In the genomic region with DNA sequence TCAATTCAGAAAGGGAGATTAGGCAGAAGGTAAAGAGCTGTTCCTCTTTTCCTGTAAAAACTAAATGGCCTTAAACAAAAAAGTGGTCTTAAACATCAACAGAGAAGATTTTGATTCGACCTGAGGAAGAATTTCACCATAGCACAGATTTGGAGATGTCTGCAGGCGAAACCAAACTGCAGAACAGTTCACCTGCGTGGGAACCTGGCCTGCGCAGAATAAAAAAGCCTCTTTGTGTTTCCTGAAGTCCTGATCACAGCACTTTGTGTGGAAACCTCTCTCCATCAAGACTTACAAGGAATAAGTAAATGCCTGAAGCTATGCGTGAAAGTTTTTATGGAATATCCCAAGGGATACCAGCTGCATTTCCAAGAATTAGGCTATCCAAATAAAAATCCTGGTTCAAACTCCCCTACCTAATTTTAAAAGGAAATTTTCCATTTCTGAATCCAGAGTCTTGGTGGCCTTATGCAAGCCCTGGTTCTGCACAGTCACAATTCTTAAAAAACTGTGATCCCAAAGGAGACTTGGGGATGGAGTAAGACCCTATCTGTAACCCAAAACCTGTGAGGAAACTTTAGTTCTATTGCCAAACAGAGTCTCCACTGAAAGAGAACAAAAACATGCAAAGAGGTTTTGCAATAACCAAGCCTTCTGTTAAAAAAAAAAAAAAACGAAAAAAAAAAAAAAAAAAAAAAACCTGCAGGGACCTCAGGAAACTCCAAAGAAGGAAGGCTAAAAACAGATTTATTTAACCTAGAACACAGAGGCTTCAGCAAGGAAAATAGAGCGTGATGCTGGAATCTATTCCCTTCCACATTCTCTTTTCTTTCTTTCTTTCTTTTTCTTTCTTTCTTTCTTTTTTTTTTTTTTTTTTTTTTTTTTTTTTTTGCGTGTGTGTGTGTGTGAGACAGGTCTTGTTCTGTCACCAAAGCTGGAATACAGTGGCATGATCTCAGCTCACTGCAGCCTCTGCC, we compare ENCODE assay signal across 1 cellular context.
TF ChIP-seq lines count a peak whose summit lies in the region.

No MANE protein-coding gene starts in this region.

TF ChIP-seq in GM23338, 12 proteins besides CTCF, POLR2A, EP300 and RAD21 (continued from another document):
- TF ChIP-seq ETS1 (IDR thresholded peaks at IDR 0.05) (no peak), JUNB (IDR thresholded peaks at IDR 0.05; ENCODE audit: unreplicated experiment) (no peak), CREB1 (CRISPR knock-in tag; IDR thresholded peaks at IDR 0.05; ENCODE audit: low read depth) (no peak), EZH2phosphoT487 (IDR thresholded peaks at IDR 0.05; ENCODE audit: unreplicated experiment) (no peak), POLR2AphosphoS5 (IDR thresholded peaks at IDR 0.05; ENCODE audit: low read depth) (no peak), STAT1 (IDR thresholded peaks at IDR 0.05; ENCODE audit: unreplicated experiment) (no peak)
- TF ChIP-seq, protein P1, sequence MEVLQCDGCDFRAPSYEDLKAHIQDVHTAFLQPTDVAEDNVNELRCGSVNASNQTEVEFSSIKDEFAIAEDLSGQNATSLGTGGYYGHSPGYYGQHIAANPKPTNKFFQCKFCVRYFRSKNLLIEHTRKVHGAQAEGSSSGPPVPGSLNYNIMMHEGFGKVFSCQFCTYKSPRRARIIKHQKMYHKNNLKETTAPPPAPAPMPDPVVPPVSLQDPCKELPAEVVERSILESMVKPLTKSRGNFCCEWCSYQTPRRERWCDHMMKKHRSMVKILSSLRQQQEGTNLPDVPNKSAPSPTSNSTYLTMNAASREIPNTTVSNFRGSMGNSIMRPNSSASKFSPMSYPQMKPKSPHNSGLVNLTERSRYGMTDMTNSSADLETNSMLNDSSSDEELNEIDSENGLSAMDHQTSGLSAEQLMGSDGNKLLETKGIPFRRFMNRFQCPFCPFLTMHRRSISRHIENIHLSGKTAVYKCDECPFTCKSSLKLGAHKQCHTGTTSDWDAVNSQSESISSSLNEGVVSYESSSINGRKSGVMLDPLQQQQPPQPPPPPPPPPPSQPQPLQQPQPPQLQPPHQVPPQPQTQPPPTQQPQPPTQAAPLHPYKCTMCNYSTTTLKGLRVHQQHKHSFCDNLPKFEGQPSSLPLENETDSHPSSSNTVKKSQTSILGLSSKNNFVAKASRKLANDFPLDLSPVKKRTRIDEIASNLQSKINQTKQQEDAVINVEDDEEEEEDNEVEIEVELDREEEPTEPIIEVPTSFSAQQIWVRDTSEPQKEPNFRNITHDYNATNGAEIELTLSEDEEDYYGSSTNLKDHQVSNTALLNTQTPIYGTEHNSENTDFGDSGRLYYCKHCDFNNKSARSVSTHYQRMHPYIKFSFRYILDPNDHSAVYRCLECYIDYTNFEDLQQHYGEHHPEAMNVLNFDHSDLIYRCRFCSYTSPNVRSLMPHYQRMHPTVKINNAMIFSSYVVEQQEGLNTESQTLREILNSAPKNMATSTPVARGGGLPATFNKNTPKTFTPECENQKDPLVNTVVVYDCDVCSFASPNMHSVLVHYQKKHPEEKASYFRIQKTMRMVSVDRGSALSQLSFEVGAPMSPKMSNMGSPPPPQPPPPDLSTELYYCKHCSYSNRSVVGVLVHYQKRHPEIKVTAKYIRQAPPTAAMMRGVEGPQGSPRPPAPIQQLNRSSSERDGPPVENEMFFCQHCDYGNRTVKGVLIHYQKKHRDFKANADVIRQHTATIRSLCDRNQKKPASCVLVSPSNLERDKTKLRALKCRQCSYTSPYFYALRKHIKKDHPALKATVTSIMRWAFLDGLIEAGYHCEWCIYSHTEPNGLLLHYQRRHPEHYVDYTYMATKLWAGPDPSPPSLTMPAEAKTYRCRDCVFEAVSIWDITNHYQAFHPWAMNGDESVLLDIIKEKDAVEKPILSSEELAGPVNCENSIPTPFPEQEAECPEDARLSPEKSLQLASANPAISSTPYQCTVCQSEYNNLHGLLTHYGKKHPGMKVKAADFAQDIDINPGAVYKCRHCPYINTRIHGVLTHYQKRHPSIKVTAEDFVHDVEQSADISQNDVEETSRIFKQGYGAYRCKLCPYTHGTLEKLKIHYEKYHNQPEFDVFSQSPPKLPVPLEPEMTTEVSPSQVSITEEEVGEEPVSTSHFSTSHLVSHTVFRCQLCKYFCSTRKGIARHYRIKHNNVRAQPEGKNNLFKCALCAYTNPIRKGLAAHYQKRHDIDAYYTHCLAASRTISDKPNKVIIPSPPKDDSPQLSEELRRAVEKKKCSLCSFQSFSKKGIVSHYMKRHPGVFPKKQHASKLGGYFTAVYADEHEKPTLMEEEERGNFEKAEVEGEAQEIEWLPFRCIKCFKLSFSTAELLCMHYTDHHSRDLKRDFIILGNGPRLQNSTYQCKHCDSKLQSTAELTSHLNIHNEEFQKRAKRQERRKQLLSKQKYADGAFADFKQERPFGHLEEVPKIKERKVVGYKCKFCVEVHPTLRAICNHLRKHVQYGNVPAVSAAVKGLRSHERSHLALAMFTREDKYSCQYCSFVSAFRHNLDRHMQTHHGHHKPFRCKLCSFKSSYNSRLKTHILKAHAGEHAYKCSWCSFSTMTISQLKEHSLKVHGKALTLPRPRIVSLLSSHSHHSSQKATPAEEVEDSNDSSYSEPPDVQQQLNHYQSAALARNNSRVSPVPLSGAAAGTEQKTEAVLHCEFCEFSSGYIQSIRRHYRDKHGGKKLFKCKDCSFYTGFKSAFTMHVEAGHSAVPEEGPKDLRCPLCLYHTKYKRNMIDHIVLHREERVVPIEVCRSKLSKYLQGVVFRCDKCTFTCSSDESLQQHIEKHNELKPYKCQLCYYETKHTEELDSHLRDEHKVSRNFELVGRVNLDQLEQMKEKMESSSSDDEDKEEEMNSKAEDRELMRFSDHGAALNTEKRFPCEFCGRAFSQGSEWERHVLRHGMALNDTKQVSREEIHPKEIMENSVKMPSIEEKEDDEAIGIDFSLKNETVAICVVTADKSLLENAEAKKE (CRISPR knock-in tag; IDR thresholded peaks at IDR 0.05): no peak
